9 cellular contexts compared by ENCODE assay signal in genomic region chr15:74790080-74790916, GRCh38. TPM values are rescaled to one million over a fixed set of nuclear protein-coding genes. Genes with fewer than 3 reads are reported as not detected.
DNase-seq lines count a peak whose midpoint lies in the region; ATAC-seq and TF ChIP-seq lines count a peak whose summit lies in the region.
"Had no signal": no experiment of that assay in that cellular context is flagged by ENCODE, and none has a peak within 500 bp of the region (broad histone marks: within the 10 kb centered on the region; RNA-seq: fewer than 3 reads in every experiment).

No MANE protein-coding gene starts in this region.

- peaks cover 52% of the 10 kb centered on the region for H3K36me3 Mint-ChIP-seq in stimulated activated naive CD8-positive, alpha-beta T cell treated with anti-CD3 and anti-CD28 coated beads, Interleukin-15, Interleukin-2, amounts not matched to agents 100 ng/mL and 50 ng/mL, for 24 hours (ENCODE audit: low read depth)

- TF ChIP-seq POLR2A in NB4 (IDR thresholded peaks at IDR 0.05; ENCODE audit: extremely low read depth, insufficient read length): no peak
- TF ChIP-seq POLR2A in lower leg skin (IDR thresholded peaks at IDR 0.05): no peak

- in situ Hi-C loops in GM13976 (cut with MboI; ENCODE audit: low sequenced_read_pairs, unreplicated experiment): no loop called here

- H3K9me3 Mint-ChIP-seq in stimulated activated naive CD8-positive, alpha-beta T cell treated with anti-CD3 and anti-CD28 coated beads, Interleukin-15, Interleukin-2, amounts not matched to agents 100 ng/mL and 50 ng/mL, for 24 hours: no peaks in the 10 kb centered on the region

- no peak for TF ChIP-seq CTCF in GM13976 (IDR thresholded peaks at IDR 0.05; ENCODE audit: borderline replicate concordance, control extremely low read depth, extremely low read depth, insufficient read depth, missing control alignments)
- no peak for TF ChIP-seq CTCF in NB4 (IDR thresholded peaks at IDR 0.05; ENCODE audit: low read depth, low read length)
- no peak for TF ChIP-seq CTCF in lower leg skin (IDR thresholded peaks at IDR 0.05)

- H3K4me3 ChIP-seq in NB4 (ENCODE audit: low read depth, low read length): peak overlapping the region; percentile 35
- H3K4me3 ChIP-seq in lower leg skin (ENCODE audit: low read depth, poor library complexity, severe bottlenecking): no peak overlapping the region

- H3K27ac Mint-ChIP-seq in stimulated activated naive CD8-positive, alpha-beta T cell treated with anti-CD3 and anti-CD28 coated beads, Interleukin-15, Interleukin-2, amounts not matched to agents 100 ng/mL and 50 ng/mL, for 24 hours: peak overlapping the region; percentile 95

- H3K4me1 Mint-ChIP-seq in stimulated activated naive CD8-positive, alpha-beta T cell treated with anti-CD3 and anti-CD28 coated beads, Interleukin-15, Interleukin-2, amounts not matched to agents 100 ng/mL and 50 ng/mL, for 24 hours (ENCODE audit: low read depth): peaks cover 96% of the 10 kb centered on the region

- WGBS in lower leg skin, 2 donors: 38 to 46% methylated on average over 15 of the region's 15 CpGs

- intact Hi-C loops in lower leg skin (cut with DNase I; ENCODE audit: low total_unique reads): no loop called here

- H3K27me3 Mint-ChIP-seq in stimulated activated naive CD8-positive, alpha-beta T cell treated with anti-CD3 and anti-CD28 coated beads, Interleukin-15, Interleukin-2, amounts not matched to agents 100 ng/mL and 50 ng/mL, for 24 hours: no peaks in the 10 kb centered on the region

- no peak for ATAC-seq in HG03442 (IDR thresholded peaks at IDR 0.05; ENCODE audit: unreplicated experiment)
- no peak for ATAC-seq in GM21423 (IDR thresholded peaks at IDR 0.05; ENCODE audit: unreplicated experiment)

- peak overlapping the region; percentile 86 for H3K4me3 Mint-ChIP-seq in stimulated activated naive CD8-positive, alpha-beta T cell treated with anti-CD3 and anti-CD28 coated beads, Interleukin-15, Interleukin-2, amounts not matched to agents 100 ng/mL and 50 ng/mL, for 24 hours

- DNase-seq in GM13976 (ENCODE audit: low spot score) (peak; percentile 68), NB4 (ENCODE audit: low read depth) (peak; percentile 94), amniotic epithelial cell (ENCODE audit: low read depth) (peak; percentile 82), islet precursor cell (peak; percentile 56), lower leg skin (ENCODE audit: low spot score in 2 of 2) (no peak)

RNA-seq across cellular contexts. Expression of gene CSK, which starts 8.4 kb away (rescaled TPM):
- total RNA-seq in lower leg skin: 10 to 100 TPM; 37.6 to 47.3 (median 45.4) TPM

RNA-seq across cellular contexts. Expression of gene LMAN1L, which starts 22.3 kb away (rescaled TPM):
- total RNA-seq in lower leg skin: 1 to 10 TPM in 1 of 4 donors, under 1 TPM in 1, not detected in 2; 0.29 to 1.3 TPM

RNA-seq across cellular contexts. Expression of gene CPLX3, which starts 36.1 kb away (rescaled TPM):
- total RNA-seq in lower leg skin: under 1 TPM; 0.17 to 0.84 (median 0.28) TPM
- total RNA-seq: urinary bladder had no signal

RNA-seq across cellular contexts. Expression of gene CYP1A2, which starts 41.7 kb away (rescaled TPM):
- total RNA-seq in lower leg skin: not detected
- total RNA-seq: urinary bladder had no signal

RNA-seq across cellular contexts. Expression of gene ULK3, which starts 52.7 kb away (rescaled TPM):
- 100 to 1,000 TPM; 108 to 189 (median 123) TPM for total RNA-seq in lower leg skin

Comparison
In these comparisons a context has a peak if more than half of its experiments do, and no peak if none do; other contexts are left out.
1. DNase-seq: peak in GM13976 (single experiment), NB4 (single experiment), amniotic epithelial cell (single experiment) and islet precursor cell (single experiment); none in lower leg skin (0 of 2).